30 cellular contexts compared by ENCODE assay signal in genomic region chr16:87171723-87172122, GRCh38.
"Had no signal": no experiment of that assay in that cellular context is flagged by ENCODE, and none has a peak within 500 bp of the region (broad histone marks: within the 10 kb centered on the region; RNA-seq: fewer than 3 reads in every experiment).

No MANE protein-coding gene starts in this region.

- H3K27me3 ChIP-seq: adrenal gland, body of pancreas, cardiac muscle cell, foreskin keratinocyte had no signal

- DNase-seq: activated B cell treated with CpG ODN at 0.5 μM for 24 hours; activated CD4-positive, alpha-beta T cell treated with anti-CD3 and anti-CD28 coated beads for 48 hours; activated CD4-positive, alpha-beta T cell treated with anti-CD3 and anti-CD28 coated beads, Interleukin-2, amount 50 U/mL, for 1 hour; activated CD4-positive, alpha-beta T cell treated with anti-CD3 and anti-CD28 coated beads, Interleukin-2, amount 50 U/mL, for 48 hours; activated CD8-positive, alpha-beta memory T cell treated with anti-CD3 and anti-CD28 coated beads for 24 hours; activated CD8-positive, alpha-beta T cell treated with anti-CD3 and anti-CD28 coated beads for 36 hours; activated effector memory CD4-positive, alpha-beta T cell treated with Interleukin-2 at 50 U/mL for 16 hours; activated gamma-delta T cell treated with Interleukin-2 at 50 U/mL for 16 hours; activated naive CD4-positive, alpha-beta T cell treated with anti-CD3 and anti-CD28 coated beads, Interleukin-2, amount 50 U/mL, for 16 hours; activated naive CD4-positive, alpha-beta T cell treated with Interleukin-2 at 50 U/mL for 16 hours; activated T-cell treated with anti-CD3 and anti-CD28 coated beads, Interleukin-2, amount 50 U/mL, for 4 hours; adrenal gland; amygdala; aorta; body of pancreas; dorsolateral prefrontal cortex; effector memory CD4-positive, alpha-beta T cell; endodermal cell; foreskin keratinocyte; gastrocnemius medialis; head of caudate nucleus; T-helper 1 cell; T-helper 17 cell; T1000; WERI-Rb-1 had no signal

- H3K4me3 ChIP-seq: adrenal gland, body of pancreas, cardiac muscle cell, coronary artery, dorsolateral prefrontal cortex, esophagus muscularis mucosa, gastrocnemius medialis had no signal

- ATAC-seq: activated CD4-positive, CD25-positive, alpha-beta regulatory T cell treated with anti-CD3 and anti-CD28 coated beads, Interleukin-2, amount 50 U/mL, for 24 hours; activated CD8-positive, alpha-beta T cell treated with anti-CD3 and anti-CD28 coated beads for 36 hours; activated T-cell treated with anti-CD3 and anti-CD28 coated beads, Interleukin-2, amount 50 U/mL, for 4 hours; activated T-helper 17 cell treated with anti-CD3 and anti-CD28 coated beads, Interleukin-2, amount 50 U/mL, for 72 hours; body of pancreas; foreskin keratinocyte; gastrocnemius medialis; T-helper 17 cell had no signal

- H3K4me1 ChIP-seq: adrenal gland, body of pancreas, esophagus muscularis mucosa, foreskin keratinocyte, gastrocnemius medialis had no signal

- H3K9me3 ChIP-seq: adrenal gland, body of pancreas, gastrocnemius medialis had no signal

- H3K27ac ChIP-seq: adrenal gland, body of pancreas, cardiac muscle cell, coronary artery, dorsolateral prefrontal cortex, esophagus muscularis mucosa, foreskin keratinocyte, gastrocnemius medialis, WERI-Rb-1 had no signal

- H3K36me3 ChIP-seq: adrenal gland, cardiac muscle cell, esophagus muscularis mucosa, gastrocnemius medialis, WERI-Rb-1 had no signal
